9 cellular contexts compared by ENCODE assay signal in the genomic region with DNA sequence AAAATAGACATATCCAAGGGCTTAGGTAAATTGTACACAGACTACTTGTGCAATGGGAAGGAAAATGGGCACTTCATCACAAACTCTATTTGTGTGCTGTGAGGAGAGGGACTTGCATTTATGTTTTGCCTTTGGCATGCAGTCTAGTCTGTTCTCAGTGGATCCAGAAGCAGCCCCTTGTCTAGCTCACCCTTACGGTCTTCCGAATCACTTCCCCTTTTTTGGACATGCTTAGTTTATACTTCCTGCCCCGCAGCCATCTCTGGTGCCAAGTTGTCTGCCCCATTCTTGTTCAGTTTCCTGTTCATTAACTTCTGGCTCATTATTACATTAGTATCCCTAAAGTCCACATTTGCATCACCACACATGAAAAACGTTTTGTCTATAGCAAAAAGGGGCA.
DNase-seq lines count a peak whose midpoint lies in the region; ATAC-seq lines count a peak whose summit lies in the region.
"Had no signal": no experiment of that assay in that cellular context is flagged by ENCODE, and none has a peak within 500 bp of the region (broad histone marks: within the 10 kb centered on the region; RNA-seq: fewer than 3 reads in every experiment).

No MANE protein-coding gene starts in this region.

- no peaks in the 10 kb centered on the region for H3K36me3 ChIP-seq in SJSA1

- DNase-seq in EL (peak; percentile 6), SJSA1 (ENCODE audit: low read depth in 1 of 2, low spot score in 2 of 2) (peak; percentile 31 to 48), posterior cingulate gyrus (no peak), hippocampal formation (lab: John Stamatoyannopoulos, UW) (no peak), NCI-H1694 (lab: John Stamatoyannopoulos, UW) (no peak)
- no peak for DNase-seq in activated CD8-positive, alpha-beta memory T cell treated with anti-CD3 and anti-CD28 coated beads, Interleukin-2, amount 50 U/mL, for 48 hours
- DNase-seq: left colon had no signal

- no peaks in the 10 kb centered on the region; the same call in 1 of the 2 replicates for H3K27me3 ChIP-seq in SJSA1 (replicated peaks)

- H3K9me3 ChIP-seq in SJSA1 (replicated peaks): no peaks in the 10 kb centered on the region

- intact Hi-C loops in posterior cingulate gyrus (cut with DNase I): no loop called here

- H3K27ac ChIP-seq in SJSA1: peak overlapping the region; percentile 48; the same call in 1 of the 2 replicates

- H3K4me3 ChIP-seq in SJSA1: no peak overlapping the region

- ATAC-seq in GM19397 (IDR thresholded peaks at IDR 0.05; ENCODE audit: unreplicated experiment): peak; percentile 98
- peak; percentile 98 for ATAC-seq in HG03108 (IDR thresholded peaks at IDR 0.05; ENCODE audit: unreplicated experiment)
- ATAC-seq: left colon had no signal

- peaks cover 31% of the 10 kb centered on the region for H3K4me1 ChIP-seq in SJSA1 (replicated peaks)

Comparison
In these comparisons a context has a peak if more than half of its experiments do, and no peak if none do; other contexts are left out.
1. DNase-seq: peak in EL (single experiment) and SJSA1 (2 of 2); none in activated CD8-positive, alpha-beta memory T cell treated with anti-CD3 and anti-CD28 coated beads, Interleukin-2, amount 50 U/mL, for 48 hours (single experiment), posterior cingulate gyrus (0 of 10), hippocampal formation (0 of 2) and NCI-H1694 (single experiment).